ENCODE assay signal across 18 cellular contexts in genomic region chr15:47206358-47206978, GRCh38.
A peak's percentile ranks its signal among the peaks of the same experiment; 100 is the strongest.
DNase-seq lines count a peak whose midpoint lies in the region; ATAC-seq and TF ChIP-seq lines count a peak whose summit lies in the region.
"Had no signal": no experiment of that assay in that cellular context is flagged by ENCODE, and none has a peak within 500 bp of the region (broad histone marks: within the 10 kb centered on the region; RNA-seq: fewer than 3 reads in every experiment).

No MANE protein-coding gene starts in this region.

- H3K27ac Mint-ChIP-seq in GM23338 (peak overlapping the region; percentile 84), WTC11 (peak overlapping the region; percentile 92), neural progenitor cell (peak overlapping the region; percentile 64)
- H3K27ac Mint-ChIP-seq: CD4-positive, alpha-beta T cell had no signal

- H3F3A ChIP-seq in GM23338 (replicated peaks; ENCODE audit: low read depth) (no peaks in the 10 kb centered on the region), neural progenitor cell (ENCODE audit: low read depth) (no peaks in the 10 kb centered on the region)

- H3K9ac ChIP-seq in iPS-18a (ENCODE audit: low read length) (no peak overlapping the region), neural progenitor cell (no peak overlapping the region)
- H3K9ac ChIP-seq: BLaER1 treated with 17β-estradiol and CSF1 and Interleukin-3, amounts not matched to agents 10 nM and 100 nM had no signal

- no peak overlapping the region for H3K4me3 Mint-ChIP-seq in GM23338
- H3K4me3 Mint-ChIP-seq in WTC11, result no peak overlapping the region
- H3K4me3 Mint-ChIP-seq in neural progenitor cell, result no peak overlapping the region
- H3K4me3 Mint-ChIP-seq: CD4-positive, alpha-beta T cell had no signal

- peaks cover 4% of the 10 kb centered on the region; the same call in 2 of the 3 replicates for H3K36me3 Mint-ChIP-seq in GM23338 (ENCODE audit: low read depth)
- H3K36me3 Mint-ChIP-seq in WTC11, result no peaks in the 10 kb centered on the region
- no peaks in the 10 kb centered on the region for H3K36me3 Mint-ChIP-seq in neural progenitor cell

- no peak for TF ChIP-seq POLR2A in right lobe of liver (IDR thresholded peaks at IDR 0.05)

- H3K79me2 ChIP-seq in GM23338 (replicated peaks; ENCODE audit: insufficient read depth) (no peaks in the 10 kb centered on the region), neural progenitor cell (ENCODE audit: low read depth) (no peaks in the 10 kb centered on the region)

- H3K4me1 ChIP-seq in GM23338 (ENCODE audit: insufficient read depth) (peaks cover 41% of the 10 kb centered on the region), iPS-18a (ENCODE audit: control insufficient read depth, low read depth, low read length) (peaks cover 44% of the 10 kb centered on the region), neural progenitor cell (peaks cover 14% of the 10 kb centered on the region), right lobe of liver (no peaks in the 10 kb centered on the region)
- H3K4me1 ChIP-seq: BLaER1 treated with 17β-estradiol and CSF1 and Interleukin-3, amounts not matched to agents 10 nM and 100 nM had no signal

- no peaks in the 10 kb centered on the region for H3K9me3 Mint-ChIP-seq in GM23338
- H3K9me3 Mint-ChIP-seq in WTC11, result no peaks in the 10 kb centered on the region; the same call in 1 of the 2 replicates
- H3K9me3 Mint-ChIP-seq in neural progenitor cell, result peaks cover 3% of the 10 kb centered on the region
- H3K9me3 Mint-ChIP-seq: CD4-positive, alpha-beta T cell had no signal

- H3K4me1 Mint-ChIP-seq in GM23338 (peaks cover 56% of the 10 kb centered on the region), WTC11 (peaks cover 76% of the 10 kb centered on the region), neural progenitor cell (peaks cover 10% of the 10 kb centered on the region)

- H3K36me3 ChIP-seq in GM23338 (ENCODE audit: insufficient read depth) (no peaks in the 10 kb centered on the region), iPS-18a (ENCODE audit: control insufficient read depth, low read depth, low read length) (no peaks in the 10 kb centered on the region), neural progenitor cell (no peaks in the 10 kb centered on the region), right lobe of liver (no peaks in the 10 kb centered on the region)
- H3K36me3 ChIP-seq: BLaER1 treated with 17β-estradiol and CSF1 and Interleukin-3, amounts not matched to agents 10 nM and 100 nM had no signal

- intact Hi-C loops in right lobe of liver (cut with DNase I), result no loop called here

- H3K4me3 ChIP-seq in GM23338, result no peak overlapping the region
- peak overlapping the region; percentile 10 for H3K4me3 ChIP-seq in iPS-18a (ENCODE audit: low read length)
- no peak overlapping the region for H3K4me3 ChIP-seq in neural progenitor cell
- no peak overlapping the region for H3K4me3 ChIP-seq in right lobe of liver
- H3K4me3 ChIP-seq: BLaER1 treated with 17β-estradiol and CSF1 and Interleukin-3, amounts not matched to agents 10 nM and 100 nM had no signal

- peak; percentile 81 for ATAC-seq in GM23338
- ATAC-seq in WTC11, result peak; percentile 75
- no peak for ATAC-seq in right lobe of liver
- ATAC-seq in GM21825 (IDR thresholded peaks at IDR 0.05; ENCODE audit: unreplicated experiment), result no peak
- ATAC-seq: Panc1 had no signal

- POLR2A ChIA-PET in WTC11 (lab: Charles Lee), result no interaction called here

- CTCF ChIA-PET in WTC11 (lab: Charles Lee), result interaction anchor here (0.7 to 1.3 kb wide), 4 partner anchors 168 to 897 kb away, joined by 3 to 5 read pairs (median 3); no protein-coding TSS in a partner anchor

- H3K4me2 ChIP-seq in GM23338, result 0 out of 2 replicates have a peak overlapping the region, but pooled peaks have one; percentile 9
- no peak overlapping the region for H3K4me2 ChIP-seq in neural progenitor cell
- H3K4me2 ChIP-seq: BLaER1 treated with 17β-estradiol and CSF1 and Interleukin-3, amounts not matched to agents 10 nM and 100 nM had no signal

- TF ChIP-seq CTCF in GM23338 (conservative IDR thresholded peaks at IDR 0.05; ENCODE audit: low read depth in 2 of 2) (no peak), WTC11 (IDR thresholded peaks at IDR 0.05) (no peak), neural progenitor cell (IDR thresholded peaks at IDR 0.05) (no peak), right lobe of liver (IDR thresholded peaks at IDR 0.05) (no peak)

- H3K27me3 ChIP-seq in GM23338 (ENCODE audit: insufficient read depth) (no peaks in the 10 kb centered on the region), iPS-18a (ENCODE audit: control insufficient read depth, insufficient read depth, low read length) (no peaks in the 10 kb centered on the region), neural progenitor cell (no peaks in the 10 kb centered on the region), right lobe of liver (no peaks in the 10 kb centered on the region)
- H3K27me3 ChIP-seq: BLaER1 treated with 17β-estradiol and CSF1 and Interleukin-3, amounts not matched to agents 10 nM and 100 nM had no signal

- H3K9me3 ChIP-seq in iPS-18a (ENCODE audit: control insufficient read depth, low read depth, low read length), result no peaks in the 10 kb centered on the region
- no peaks in the 10 kb centered on the region for H3K9me3 ChIP-seq in neural progenitor cell (ENCODE audit: low read depth)
- no peaks in the 10 kb centered on the region for H3K9me3 ChIP-seq in right lobe of liver
- H3K9me3 ChIP-seq: BLaER1 treated with 17β-estradiol and CSF1 and Interleukin-3, amounts not matched to agents 10 nM and 100 nM had no signal

- peaks cover 6% of the 10 kb centered on the region; the same call in 1 of the 2 replicates for H3K9me2 ChIP-seq in GM23338 (ENCODE audit: insufficient read depth)

- DNase-seq in GM23338 (ENCODE audit: low spot score) (peak; percentile 41), WTC11 (ENCODE audit: low spot score) (peak; percentile 25), neural progenitor cell (ENCODE audit: low spot score) (peak; percentile 24), AG08395 (ENCODE audit: low spot score) (no peak), HuH-7 (ENCODE audit: low spot score) (no peak), right lobe of liver (no peak)
- DNase-seq: CD4-positive, alpha-beta T cell; NCI-H1048; NCI-H1417; NCI-H1694; NCI-H2029 treated with DMSO at 0.1 percent for 48 hours; NCI-H526 treated with DMSO at 0.1 percent for 48 hours; SHP77 had no signal

- WGBS in right lobe of liver (ENCODE audit: insufficient coverage, low coverage, low lambda C conversion rate, missing lambda C conversion rate), result 63% methylated on average over 7 of the region's 7 CpGs

- H4K20me1 ChIP-seq in GM23338 (replicated peaks; ENCODE audit: insufficient read depth) (no peaks in the 10 kb centered on the region), neural progenitor cell (ENCODE audit: low read depth) (no peaks in the 10 kb centered on the region)
- H4K20me1 ChIP-seq: BLaER1 treated with 17β-estradiol and CSF1 and Interleukin-3, amounts not matched to agents 10 nM and 100 nM had no signal

- H2AFZ ChIP-seq in GM23338 (no peak overlapping the region), neural progenitor cell (replicated peaks) (peak overlapping the region; percentile 38)

- H3K27ac ChIP-seq in GM23338 (ENCODE audit: low read depth), result peak overlapping the region; percentile 65; the same call in 1 of the 2 replicates
- H3K27ac ChIP-seq in iPS-18a (ENCODE audit: low read length), result no peak overlapping the region
- no peak overlapping the region for H3K27ac ChIP-seq in neural progenitor cell
- H3K27ac ChIP-seq in right lobe of liver, result no peak overlapping the region
- H3K27ac ChIP-seq: BLaER1 treated with 17β-estradiol and CSF1 and Interleukin-3, amounts not matched to agents 10 nM and 100 nM; RWPE1 had no signal

- peaks cover 2% of the 10 kb centered on the region for H3K27me3 Mint-ChIP-seq in GM23338 (ENCODE audit: insufficient read depth, low read depth, poor library complexity)
- peaks cover 4% of the 10 kb centered on the region for H3K27me3 Mint-ChIP-seq in WTC11 (ENCODE audit: low read depth)
- H3K27me3 Mint-ChIP-seq in neural progenitor cell (ENCODE audit: insufficient read depth, low read depth), result no peaks in the 10 kb centered on the region
- H3K27me3 Mint-ChIP-seq: CD4-positive, alpha-beta T cell had no signal

TF ChIP-seq in GM23338, 12 proteins besides CTCF, POLR2A, EP300 and RAD21 (continues in another document):
- TF ChIP-seq ZNF331 (CRISPR knock-in tag; IDR thresholded peaks at IDR 0.05; ENCODE audit: low read depth) (no peak), EZH2phosphoT487 (IDR thresholded peaks at IDR 0.05; ENCODE audit: unreplicated experiment) (no peak), EZH2 (IDR thresholded peaks at IDR 0.05; ENCODE audit: low read depth, unreplicated experiment) (no peak), CREB1 (CRISPR knock-in tag; IDR thresholded peaks at IDR 0.05; ENCODE audit: low read depth) (no peak)

TF ChIP-seq in WTC11, 78 proteins besides CTCF, POLR2A, EP300 and RAD21 (continues in another document):
- no peak for TF ChIP-seq ZSCAN18 (CRISPR knock-in tag; IDR thresholded peaks at IDR 0.05)
- TF ChIP-seq ATF3 (CRISPR knock-in tag; conservative IDR thresholded peaks at IDR 0.05), result no peak
- TF ChIP-seq PRRX2 (CRISPR knock-in tag; IDR thresholded peaks at IDR 0.05), result no peak
- no peak for TF ChIP-seq SOX15 (CRISPR knock-in tag; IDR thresholded peaks at IDR 0.05)

Comparison
In these comparisons a context has a peak if more than half of its experiments do, and no peak if none do; other contexts are left out.
1. ATAC-seq: peak in GM23338 (single experiment) and WTC11 (single experiment); none in right lobe of liver (0 of 4) and GM21825 (single experiment).
2. DNase-seq: peak in GM23338 (single experiment), WTC11 (single experiment) and neural progenitor cell (single experiment); none in AG08395 (single experiment), HuH-7 (single experiment) and right lobe of liver (0 of 3).
3. Peak in every context shown above with its lines, with median percentiles within 50 percentile points of each other: H3K27ac Mint-ChIP-seq.